Comparison of ENCODE assay signal across 16 cellular contexts in the genomic region with DNA sequence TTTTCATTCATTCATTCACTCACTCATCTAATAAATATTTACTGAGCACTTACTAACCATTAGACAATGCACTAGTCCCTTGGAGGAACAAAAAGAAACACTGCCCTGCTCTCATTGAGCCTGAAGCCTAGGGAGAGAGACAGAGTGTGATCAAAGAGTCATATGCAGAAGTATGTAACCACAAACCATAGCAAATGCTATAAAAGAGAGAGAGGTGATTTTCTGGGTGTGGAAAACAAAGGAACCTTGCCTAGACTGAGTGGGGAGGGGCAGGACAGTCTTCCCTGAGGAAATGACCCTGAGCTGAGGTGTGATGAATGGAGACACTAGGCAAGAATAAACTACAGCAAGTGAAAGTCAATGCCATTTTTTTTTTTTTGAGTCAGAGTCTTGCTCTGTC. TPM values are rescaled to one million over a fixed set of nuclear protein-coding genes. Genes with fewer than 3 reads are reported as not detected.
DNase-seq lines count a peak whose midpoint lies in the region; ATAC-seq, FAIRE-seq and TF ChIP-seq lines count a peak whose summit lies in the region.
"Had no signal": no experiment of that assay in that cellular context is flagged by ENCODE, and none has a peak within 500 bp of the region (broad histone marks: within the 10 kb centered on the region; RNA-seq: fewer than 3 reads in every experiment).

No MANE protein-coding gene starts in this region.

- H3K27ac Mint-ChIP-seq in HFFc6 = peak overlapping the region; percentile 8; the same call in 1 of the 2 replicates

- peaks cover 97% of the 10 kb centered on the region for H3K4me1 ChIP-seq in A549
- peaks cover 45% of the 10 kb centered on the region for H3K4me1 ChIP-seq in RWPE2 (ENCODE audit: insufficient read depth, poor library complexity, severe bottlenecking)
- H3K4me1 ChIP-seq: BLaER1 had no signal

- DNase-seq in A549 (ENCODE audit: low read depth in 1 of 2, low spot score in 1 of 2) (peak; percentile 74 to 91), HFFc6 (peak; percentile 95), RWPE2 (ENCODE audit: low spot score) (peak; percentile 93), foreskin melanocyte (peak; percentile 98), caudate nucleus (lab: John Stamatoyannopoulos, UW) (no peak), frontal cortex (ENCODE audit: low spot score in 2 of 2) (no peak)
- no peak for DNase-seq in activated CD4-positive, alpha-beta T cell treated with anti-CD3 and anti-CD28 coated beads for 4 hours
- DNase-seq: activated gamma-delta T cell treated with Interleukin-2 at 50 U/mL for 16 hours; lower lobe of right lung; NCI-H774; small intestine; stimulated activated naive CD4-positive, alpha-beta T cell had no signal

- no peaks in the 10 kb centered on the region for H3K36me3 ChIP-seq in RWPE2 (ENCODE audit: low read depth)
- H3K36me3 ChIP-seq: BLaER1, lower lobe of right lung had no signal

- H3K4me2 ChIP-seq in A549 = peak overlapping the region; percentile 71
- H3K4me2 ChIP-seq: BLaER1 had no signal

- H3K36me3 Mint-ChIP-seq in HFFc6 (ENCODE audit: low read depth) = no peaks in the 10 kb centered on the region

- TF ChIP-seq CTCF in A549 (IDR thresholded peaks at IDR 0.05) = no peak
- TF ChIP-seq CTCF in HFFc6 (IDR thresholded peaks at IDR 0.05) = no peak
- TF ChIP-seq CTCF in RWPE2 (IDR thresholded peaks at IDR 0.05; ENCODE audit: poor library complexity, severe bottlenecking) = no peak

- H3K4me1 Mint-ChIP-seq in HFFc6 (ENCODE audit: low read depth) = peaks cover 68% of the 10 kb centered on the region

- peak; percentile 81 to 84; a peak in 4 of 5 replicates for TF ChIP-seq EP300 in A549 (IDR thresholded peaks at IDR 0.05)

- H3K27ac ChIP-seq in A549 (peak overlapping the region; percentile 89 to 96), RWPE2 (ENCODE audit: poor library complexity, severe bottlenecking) (peak overlapping the region; percentile 72), caudate nucleus (ENCODE audit: low read depth, low read length) (no peak overlapping the region)
- H3K27ac ChIP-seq: BLaER1, lower lobe of right lung had no signal

- TF ChIP-seq POLR2A in A549 (IDR thresholded peaks at IDR 0.05; ENCODE audit: low read length) = no peak

- H3K9me3 ChIP-seq in A549 (no peaks in the 10 kb centered on the region), RWPE2 (ENCODE audit: severe bottlenecking) (no peaks in the 10 kb centered on the region)
- H3K9me3 ChIP-seq: BLaER1, lower lobe of right lung had no signal

- FAIRE-seq in A549 (lab: Jason Lieb, UNC) (peak; percentile 98), frontal cortex (lab: Jason Lieb, UNC) (no peak)
- FAIRE-seq: GM18507, H1, small intestine had no signal

- H3K9me3 Mint-ChIP-seq in HFFc6 = no peaks in the 10 kb centered on the region

- peaks cover 26% of the 10 kb centered on the region; the same call in 1 of the 2 replicates for H3K27me3 Mint-ChIP-seq in HFFc6 (ENCODE audit: insufficient read depth)

- POLR2A ChIA-PET in A549 (lab: Yijun Ruan, JAX) = no interaction called here

- H3K27me3 ChIP-seq in RWPE2 (ENCODE audit: insufficient read depth, poor library complexity, severe bottlenecking) = no peaks in the 10 kb centered on the region
- H3K27me3 ChIP-seq: BLaER1 had no signal

- CTCF ChIA-PET in A549 (lab: Yijun Ruan, JAX) = interaction anchor here (0.6 to 1.2 kb wide), 5 partner anchors 18 to 661 kb away, joined by 3 to 4 read pairs (median 3); no protein-coding TSS in a partner anchor

- H3K4me3 Mint-ChIP-seq in HFFc6 = peak overlapping the region; percentile 6; the same call in 1 of the 2 replicates

- ATAC-seq in A549 = peak; percentile 69 to 76
- peak; percentile 93 for ATAC-seq in RWPE2 (ENCODE audit: low read depth)
- no peak for ATAC-seq in GM21786 (IDR thresholded peaks at IDR 0.05; ENCODE audit: unreplicated experiment)

- H3K4me3 ChIP-seq in A549 (no peak overlapping the region), RWPE2 (ENCODE audit: severe bottlenecking) (no peak overlapping the region)
- H3K4me3 ChIP-seq: BLaER1, lower lobe of right lung had no signal

- TF ChIP-seq RAD21 in A549 (conservative IDR thresholded peaks at IDR 0.05 in 1 of 2, IDR thresholded peaks at IDR 0.05 in 1 of 2) = peak in 1 of 2 experiments; percentile 34; a peak in 4 of 5 replicates

TF ChIP-seq in A549, 52 proteins besides CTCF, POLR2A, EP300 and RAD21 (continues in another document):
- TF ChIP-seq HEYL (CRISPR knock-in tag; IDR thresholded peaks at IDR 0.05) (no peak), BHLHE40 (IDR thresholded peaks at IDR 0.05; ENCODE audit: low read depth, low read length) (no peak), HOXB13 (CRISPR knock-in tag; IDR thresholded peaks at IDR 0.05; ENCODE audit: low read depth) (peak; percentile 63; the same call in 1 of the 2 replicates), CBX2 (IDR thresholded peaks at IDR 0.05; ENCODE audit: borderline replicate concordance, low read depth) (no peak), MAZ (IDR thresholded peaks at IDR 0.05; ENCODE audit: borderline replicate concordance, low read depth, low read length) (no peak), FOSB (CRISPR knock-in tag; IDR thresholded peaks at IDR 0.05) (no peak), CHD4 (IDR thresholded peaks at IDR 0.05; ENCODE audit: borderline replicate concordance) (no peak), MYC (IDR thresholded peaks at IDR 0.05; ENCODE audit: borderline replicate concordance, low read length) (no peak), JUN (IDR thresholded peaks at IDR 0.05) (peak; percentile 74 to 79; a peak in 4 of 5 replicates), RFX5 (IDR thresholded peaks at IDR 0.05) (no peak), FOXS1 (CRISPR knock-in tag; IDR thresholded peaks at IDR 0.05) (no peak), KDM1A (IDR thresholded peaks at IDR 0.05; ENCODE audit: low read depth) (no peak), EHF (CRISPR knock-in tag; IDR thresholded peaks at IDR 0.05) (no peak), MAFK (IDR thresholded peaks at IDR 0.05; ENCODE audit: partially characterized antibody) (no peak), TP53 (CRISPR knock-in tag; IDR thresholded peaks at IDR 0.05) (no peak), KDM5A (IDR thresholded peaks at IDR 0.05) (no peak), RNF2 (IDR thresholded peaks at IDR 0.05; ENCODE audit: borderline replicate concordance, low read depth) (no peak), HDAC2 (IDR thresholded peaks at IDR 0.05) (no peak), JUNB (IDR thresholded peaks at IDR 0.05) (peak; percentile 95), TFCP2L1 (CRISPR knock-in tag; IDR thresholded peaks at IDR 0.05) (no peak), CBX8 (IDR thresholded peaks at IDR 0.05) (no peak), FOSL2 (IDR thresholded peaks at IDR 0.05) (peak; percentile 84), FOSL2 (CRISPR knock-in tag; IDR thresholded peaks at IDR 0.05) (peak; percentile 91), PHF8 (IDR thresholded peaks at IDR 0.05; ENCODE audit: borderline replicate concordance, low read depth) (no peak), ESRRA (IDR thresholded peaks at IDR 0.05; ENCODE audit: borderline replicate concordance, low read length) (no peak), ZSCAN20 (CRISPR knock-in tag; IDR thresholded peaks at IDR 0.05) (no peak)
- TF ChIP-seq, protein P1, sequence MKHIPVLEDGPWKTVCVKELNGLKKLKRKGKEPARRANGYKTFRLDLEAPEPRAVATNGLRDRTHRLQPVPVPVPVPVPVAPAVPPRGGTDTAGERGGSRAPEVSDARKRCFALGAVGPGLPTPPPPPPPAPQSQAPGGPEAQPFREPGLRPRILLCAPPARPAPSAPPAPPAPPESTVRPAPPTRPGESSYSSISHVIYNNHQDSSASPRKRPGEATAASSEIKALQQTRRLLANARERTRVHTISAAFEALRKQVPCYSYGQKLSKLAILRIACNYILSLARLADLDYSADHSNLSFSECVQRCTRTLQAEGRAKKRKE (CRISPR knock-in tag; IDR thresholded peaks at IDR 0.05; ENCODE audit: low read depth) = no peak
- TF ChIP-seq, protein P2, sequence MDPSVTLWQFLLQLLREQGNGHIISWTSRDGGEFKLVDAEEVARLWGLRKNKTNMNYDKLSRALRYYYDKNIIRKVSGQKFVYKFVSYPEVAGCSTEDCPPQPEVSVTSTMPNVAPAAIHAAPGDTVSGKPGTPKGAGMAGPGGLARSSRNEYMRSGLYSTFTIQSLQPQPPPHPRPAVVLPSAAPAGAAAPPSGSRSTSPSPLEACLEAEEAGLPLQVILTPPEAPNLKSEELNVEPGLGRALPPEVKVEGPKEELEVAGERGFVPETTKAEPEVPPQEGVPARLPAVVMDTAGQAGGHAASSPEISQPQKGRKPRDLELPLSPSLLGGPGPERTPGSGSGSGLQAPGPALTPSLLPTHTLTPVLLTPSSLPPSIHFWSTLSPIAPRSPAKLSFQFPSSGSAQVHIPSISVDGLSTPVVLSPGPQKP (IDR thresholded peaks at IDR 0.05; ENCODE audit: low read depth, low read length) = no peak
- TF ChIP-seq, protein P3, sequence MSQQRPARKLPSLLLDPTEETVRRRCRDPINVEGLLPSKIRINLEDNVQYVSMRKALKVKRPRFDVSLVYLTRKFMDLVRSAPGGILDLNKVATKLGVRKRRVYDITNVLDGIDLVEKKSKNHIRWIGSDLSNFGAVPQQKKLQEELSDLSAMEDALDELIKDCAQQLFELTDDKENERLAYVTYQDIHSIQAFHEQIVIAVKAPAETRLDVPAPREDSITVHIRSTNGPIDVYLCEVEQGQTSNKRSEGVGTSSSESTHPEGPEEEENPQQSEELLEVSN (IDR thresholded peaks at IDR 0.05; ENCODE audit: borderline replicate concordance, low read depth) = peak; percentile 33; the same call in 1 of the 2 replicates
- TF ChIP-seq, protein P4, sequence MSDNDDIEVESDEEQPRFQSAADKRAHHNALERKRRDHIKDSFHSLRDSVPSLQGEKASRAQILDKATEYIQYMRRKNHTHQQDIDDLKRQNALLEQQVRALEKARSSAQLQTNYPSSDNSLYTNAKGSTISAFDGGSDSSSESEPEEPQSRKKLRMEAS (IDR thresholded peaks at IDR 0.05) = peak; percentile 83

RNA-seq across cellular contexts. Expression of a gene that starts 10.8 kb away (rescaled TPM):
- polyA plus RNA-seq in A549 (2011; rRNA removed) (4.4 and 5.1 TPM in 2 replicates), A549 (2017; fragmentation: RNase III; extraction: RNeasy Plus Mini Kit Qiagen cat#74134 plus additional on column Dnase treatment) (6.5 to 10.0 TPM (median 8.5 TPM) in 3 replicates)
- 6.5 and 10.7 TPM in 2 replicates for polyA plus RNA-seq in A549 (2012; cell fraction: cytosol; rRNA removed)
- polyA plus RNA-seq in A549 (2012; cell fraction: nucleus; rRNA removed) = 8.3 and 12.5 TPM in 2 replicates
- 6.8 and 10.2 TPM in 2 replicates for polyA minus RNA-seq in A549 (2011; rRNA and poly(A)+ RNA removed)
- under 1 TPM; 0.17 to 0.57 (median 0.38) TPM for total RNA-seq in HFFc6 (2021; fragmentation: NEBNext Ultra II Directional; extraction: Animal tissue kit (Norgen Biotek cat#: 25700))
- 1.2 TPM for total RNA-seq in frontal cortex
- total RNA-seq: H1 had no signal
- polyA plus RNA-seq: H1 had no signal

Comparison
In these comparisons a context has a peak if more than half of its experiments do, and no peak if none do; other contexts are left out.
1. DNase-seq: peak in A549 (2 of 2), HFFc6 (single experiment), RWPE2 (single experiment) and foreskin melanocyte (single experiment); none in caudate nucleus (0 of 61), frontal cortex (0 of 2) and activated CD4-positive, alpha-beta T cell treated with anti-CD3 and anti-CD28 coated beads for 4 hours (0 of 2).